1 cellular context compared by ENCODE assay signal in the genomic region with DNA sequence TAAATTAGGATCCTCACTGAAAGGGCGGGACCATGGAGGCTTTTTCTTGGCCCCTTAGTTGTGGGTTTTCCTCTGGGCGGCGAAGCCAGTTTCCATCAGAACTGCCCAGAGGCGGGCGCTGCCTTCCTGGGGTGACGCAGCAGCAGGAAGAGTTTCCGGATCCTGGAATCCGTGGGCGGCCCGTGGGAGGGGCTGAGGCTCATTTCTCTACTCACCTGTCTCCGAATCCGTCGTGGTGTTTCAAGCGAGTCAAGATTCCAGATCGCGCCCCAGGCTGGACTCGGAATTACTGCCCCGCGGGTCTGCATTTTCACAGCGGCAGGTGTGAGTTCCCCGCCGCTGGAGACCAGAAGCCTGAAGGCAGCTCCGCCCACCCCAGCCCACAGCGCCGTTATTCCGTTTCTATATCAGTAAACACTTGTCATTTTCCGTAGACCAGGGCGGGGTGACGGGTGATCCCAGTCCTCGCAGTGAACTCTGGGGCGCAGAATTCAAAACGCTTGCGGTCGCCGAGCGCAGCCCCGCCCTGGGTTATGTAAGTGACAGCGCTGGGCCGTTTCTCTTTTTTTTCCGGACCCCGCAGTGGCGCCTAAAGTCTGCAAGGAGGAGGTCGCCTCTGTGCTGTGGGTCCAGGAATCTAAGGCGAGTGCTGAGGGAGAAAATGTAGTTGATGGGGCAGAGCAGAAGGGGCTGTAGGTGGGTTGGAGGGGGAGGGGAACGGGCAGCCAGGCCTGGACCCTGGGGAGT.
TF ChIP-seq lines count a peak whose summit lies in the region.

No MANE protein-coding gene starts in this region.

TF ChIP-seq in HepG2, 621 proteins besides CTCF, POLR2A, EP300 and RAD21 (continued from another document and continues in another):
- TF ChIP-seq, protein P1, sequence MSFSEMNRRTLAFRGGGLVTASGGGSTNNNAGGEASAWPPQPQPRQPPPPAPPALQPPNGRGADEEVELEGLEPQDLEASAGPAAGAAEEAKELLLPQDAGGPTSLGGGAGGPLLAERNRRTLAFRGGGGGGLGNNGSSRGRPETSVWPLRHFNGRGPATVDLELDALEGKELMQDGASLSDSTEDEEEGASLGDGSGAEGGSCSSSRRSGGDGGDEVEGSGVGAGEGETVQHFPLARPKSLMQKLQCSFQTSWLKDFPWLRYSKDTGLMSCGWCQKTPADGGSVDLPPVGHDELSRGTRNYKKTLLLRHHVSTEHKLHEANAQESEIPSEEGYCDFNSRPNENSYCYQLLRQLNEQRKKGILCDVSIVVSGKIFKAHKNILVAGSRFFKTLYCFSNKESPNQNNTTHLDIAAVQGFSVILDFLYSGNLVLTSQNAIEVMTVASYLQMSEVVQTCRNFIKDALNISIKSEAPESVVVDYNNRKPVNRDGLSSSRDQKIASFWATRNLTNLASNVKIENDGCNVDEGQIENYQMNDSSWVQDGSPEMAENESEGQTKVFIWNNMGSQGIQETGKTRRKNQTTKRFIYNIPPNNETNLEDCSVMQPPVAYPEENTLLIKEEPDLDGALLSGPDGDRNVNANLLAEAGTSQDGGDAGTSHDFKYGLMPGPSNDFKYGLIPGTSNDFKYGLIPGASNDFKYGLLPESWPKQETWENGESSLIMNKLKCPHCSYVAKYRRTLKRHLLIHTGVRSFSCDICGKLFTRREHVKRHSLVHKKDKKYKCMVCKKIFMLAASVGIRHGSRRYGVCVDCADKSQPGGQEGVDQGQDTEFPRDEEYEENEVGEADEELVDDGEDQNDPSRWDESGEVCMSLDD (CRISPR knock-in tag; IDR thresholded peaks at IDR 0.05; ENCODE audit: borderline replicate concordance), result peak; percentile 61; the same call in 1 of the 2 replicates
- TF ChIP-seq ZNF672 (CRISPR knock-in tag; IDR thresholded peaks at IDR 0.05), result no peak
- no peak; the same call in 1 of the 2 replicates for TF ChIP-seq MIER2 (CRISPR knock-in tag; IDR thresholded peaks at IDR 0.05)
- no peak for TF ChIP-seq ZNF563 (CRISPR knock-in tag; IDR thresholded peaks at IDR 0.05)
- TF ChIP-seq KDM6A (CRISPR knock-in tag; IDR thresholded peaks at IDR 0.05; ENCODE audit: low read depth), result no peak
- no peak; the same call in 1 of the 2 replicates for TF ChIP-seq ZBTB3 (CRISPR knock-in tag; IDR thresholded peaks at IDR 0.05; ENCODE audit: borderline replicate concordance, low read depth)
- TF ChIP-seq, protein P2, sequence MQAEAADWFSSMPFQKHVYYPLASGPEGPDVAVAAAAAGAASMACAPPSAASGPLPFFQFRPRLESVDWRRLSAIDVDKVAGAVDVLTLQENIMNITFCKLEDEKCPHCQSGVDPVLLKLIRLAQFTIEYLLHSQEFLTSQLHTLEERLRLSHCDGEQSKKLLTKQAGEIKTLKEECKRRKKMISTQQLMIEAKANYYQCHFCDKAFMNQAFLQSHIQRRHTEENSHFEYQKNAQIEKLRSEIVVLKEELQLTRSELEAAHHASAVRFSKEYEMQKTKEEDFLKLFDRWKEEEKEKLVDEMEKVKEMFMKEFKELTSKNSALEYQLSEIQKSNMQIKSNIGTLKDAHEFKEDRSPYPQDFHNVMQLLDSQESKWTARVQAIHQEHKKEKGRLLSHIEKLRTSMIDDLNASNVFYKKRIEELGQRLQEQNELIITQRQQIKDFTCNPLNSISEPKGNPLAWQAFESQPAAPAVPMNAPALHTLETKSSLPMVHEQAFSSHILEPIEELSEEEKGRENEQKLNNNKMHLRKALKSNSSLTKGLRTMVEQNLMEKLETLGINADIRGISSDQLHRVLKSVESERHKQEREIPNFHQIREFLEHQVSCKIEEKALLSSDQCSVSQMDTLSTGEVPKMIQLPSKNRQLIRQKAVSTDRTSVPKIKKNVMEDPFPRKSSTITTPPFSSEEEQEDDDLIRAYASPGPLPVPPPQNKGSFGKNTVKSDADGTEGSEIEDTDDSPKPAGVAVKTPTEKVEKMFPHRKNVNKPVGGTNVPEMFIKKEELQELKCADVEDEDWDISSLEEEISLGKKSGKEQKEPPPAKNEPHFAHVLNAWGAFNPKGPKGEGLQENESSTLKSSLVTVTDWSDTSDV (CRISPR knock-in tag; IDR thresholded peaks at IDR 0.05), result no peak
- TF ChIP-seq, protein P3, sequence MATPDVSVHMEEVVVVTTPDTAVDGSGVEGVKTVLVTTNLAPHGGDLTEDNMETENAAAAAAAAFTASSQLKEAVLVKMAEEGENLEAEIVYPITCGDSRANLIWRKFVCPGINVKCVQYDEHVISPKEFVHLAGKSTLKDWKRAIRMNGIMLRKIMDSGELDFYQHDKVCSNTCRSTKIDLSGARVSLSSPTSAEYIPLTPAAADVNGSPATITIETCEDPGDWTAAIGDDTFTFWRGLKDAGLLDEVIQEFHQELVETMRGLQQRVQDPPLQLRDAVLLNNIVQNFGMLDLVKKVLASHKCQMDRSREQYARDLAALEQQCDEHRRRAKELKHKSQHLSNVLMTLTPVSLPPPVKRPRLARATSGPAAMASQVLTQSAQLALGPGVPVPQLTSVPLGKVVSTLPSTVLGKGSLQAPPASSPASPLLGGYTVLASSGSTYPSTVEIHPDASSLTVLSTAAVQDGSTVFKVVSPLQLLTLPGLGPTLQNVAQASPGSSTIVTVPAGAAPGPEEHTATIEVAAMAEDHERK (CRISPR knock-in tag; IDR thresholded peaks at IDR 0.05; ENCODE audit: low read depth), result peak; percentile 25; the same call in 1 of the 2 replicates
- TF ChIP-seq, protein P4, sequence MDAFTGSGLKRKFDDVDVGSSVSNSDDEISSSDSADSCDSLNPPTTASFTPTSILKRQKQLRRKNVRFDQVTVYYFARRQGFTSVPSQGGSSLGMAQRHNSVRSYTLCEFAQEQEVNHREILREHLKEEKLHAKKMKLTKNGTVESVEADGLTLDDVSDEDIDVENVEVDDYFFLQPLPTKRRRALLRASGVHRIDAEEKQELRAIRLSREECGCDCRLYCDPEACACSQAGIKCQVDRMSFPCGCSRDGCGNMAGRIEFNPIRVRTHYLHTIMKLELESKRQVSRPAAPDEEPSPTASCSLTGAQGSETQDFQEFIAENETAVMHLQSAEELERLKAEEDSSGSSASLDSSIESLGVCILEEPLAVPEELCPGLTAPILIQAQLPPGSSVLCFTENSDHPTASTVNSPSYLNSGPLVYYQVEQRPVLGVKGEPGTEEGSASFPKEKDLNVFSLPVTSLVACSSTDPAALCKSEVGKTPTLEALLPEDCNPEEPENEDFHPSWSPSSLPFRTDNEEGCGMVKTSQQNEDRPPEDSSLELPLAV (CRISPR knock-in tag; conservative IDR thresholded peaks at IDR 0.05; ENCODE audit: low read depth), result no peak
- TF ChIP-seq MBNL3 (CRISPR knock-in tag; conservative IDR thresholded peaks at IDR 0.05), result no peak
- peak; percentile 60 for TF ChIP-seq CREB1 (IDR thresholded peaks at IDR 0.05)
- TF ChIP-seq CREB1 (CRISPR knock-in tag; IDR thresholded peaks at IDR 0.05), result peak; percentile 79
- TF ChIP-seq KAT8 (CRISPR knock-in tag; IDR thresholded peaks at IDR 0.05), result peak; percentile 60; the same call in 1 of the 2 replicates
- TF ChIP-seq, protein P5, sequence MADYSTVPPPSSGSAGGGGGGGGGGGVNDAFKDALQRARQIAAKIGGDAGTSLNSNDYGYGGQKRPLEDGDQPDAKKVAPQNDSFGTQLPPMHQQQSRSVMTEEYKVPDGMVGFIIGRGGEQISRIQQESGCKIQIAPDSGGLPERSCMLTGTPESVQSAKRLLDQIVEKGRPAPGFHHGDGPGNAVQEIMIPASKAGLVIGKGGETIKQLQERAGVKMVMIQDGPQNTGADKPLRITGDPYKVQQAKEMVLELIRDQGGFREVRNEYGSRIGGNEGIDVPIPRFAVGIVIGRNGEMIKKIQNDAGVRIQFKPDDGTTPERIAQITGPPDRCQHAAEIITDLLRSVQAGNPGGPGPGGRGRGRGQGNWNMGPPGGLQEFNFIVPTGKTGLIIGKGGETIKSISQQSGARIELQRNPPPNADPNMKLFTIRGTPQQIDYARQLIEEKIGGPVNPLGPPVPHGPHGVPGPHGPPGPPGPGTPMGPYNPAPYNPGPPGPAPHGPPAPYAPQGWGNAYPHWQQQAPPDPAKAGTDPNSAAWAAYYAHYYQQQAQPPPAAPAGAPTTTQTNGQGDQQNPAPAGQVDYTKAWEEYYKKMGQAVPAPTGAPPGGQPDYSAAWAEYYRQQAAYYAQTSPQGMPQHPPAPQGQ (CRISPR knock-in tag; IDR thresholded peaks at IDR 0.05; ENCODE audit: borderline replicate concordance), result no peak
- TF ChIP-seq ZFP1 (CRISPR knock-in tag; IDR thresholded peaks at IDR 0.05), result no peak
- TF ChIP-seq, protein P6, sequence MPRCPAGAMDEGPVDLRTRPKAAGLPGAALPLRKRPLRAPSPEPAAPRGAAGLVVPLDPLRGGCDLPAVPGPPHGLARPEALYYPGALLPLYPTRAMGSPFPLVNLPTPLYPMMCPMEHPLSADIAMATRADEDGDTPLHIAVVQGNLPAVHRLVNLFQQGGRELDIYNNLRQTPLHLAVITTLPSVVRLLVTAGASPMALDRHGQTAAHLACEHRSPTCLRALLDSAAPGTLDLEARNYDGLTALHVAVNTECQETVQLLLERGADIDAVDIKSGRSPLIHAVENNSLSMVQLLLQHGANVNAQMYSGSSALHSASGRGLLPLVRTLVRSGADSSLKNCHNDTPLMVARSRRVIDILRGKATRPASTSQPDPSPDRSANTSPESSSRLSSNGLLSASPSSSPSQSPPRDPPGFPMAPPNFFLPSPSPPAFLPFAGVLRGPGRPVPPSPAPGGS (CRISPR knock-in tag; IDR thresholded peaks at IDR 0.05), result no peak
- TF ChIP-seq, protein P7, sequence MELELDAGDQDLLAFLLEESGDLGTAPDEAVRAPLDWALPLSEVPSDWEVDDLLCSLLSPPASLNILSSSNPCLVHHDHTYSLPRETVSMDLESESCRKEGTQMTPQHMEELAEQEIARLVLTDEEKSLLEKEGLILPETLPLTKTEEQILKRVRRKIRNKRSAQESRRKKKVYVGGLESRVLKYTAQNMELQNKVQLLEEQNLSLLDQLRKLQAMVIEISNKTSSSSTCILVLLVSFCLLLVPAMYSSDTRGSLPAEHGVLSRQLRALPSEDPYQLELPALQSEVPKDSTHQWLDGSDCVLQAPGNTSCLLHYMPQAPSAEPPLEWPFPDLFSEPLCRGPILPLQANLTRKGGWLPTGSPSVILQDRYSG (CRISPR knock-in tag; IDR thresholded peaks at IDR 0.05), result no peak
- TF ChIP-seq, protein P8, sequence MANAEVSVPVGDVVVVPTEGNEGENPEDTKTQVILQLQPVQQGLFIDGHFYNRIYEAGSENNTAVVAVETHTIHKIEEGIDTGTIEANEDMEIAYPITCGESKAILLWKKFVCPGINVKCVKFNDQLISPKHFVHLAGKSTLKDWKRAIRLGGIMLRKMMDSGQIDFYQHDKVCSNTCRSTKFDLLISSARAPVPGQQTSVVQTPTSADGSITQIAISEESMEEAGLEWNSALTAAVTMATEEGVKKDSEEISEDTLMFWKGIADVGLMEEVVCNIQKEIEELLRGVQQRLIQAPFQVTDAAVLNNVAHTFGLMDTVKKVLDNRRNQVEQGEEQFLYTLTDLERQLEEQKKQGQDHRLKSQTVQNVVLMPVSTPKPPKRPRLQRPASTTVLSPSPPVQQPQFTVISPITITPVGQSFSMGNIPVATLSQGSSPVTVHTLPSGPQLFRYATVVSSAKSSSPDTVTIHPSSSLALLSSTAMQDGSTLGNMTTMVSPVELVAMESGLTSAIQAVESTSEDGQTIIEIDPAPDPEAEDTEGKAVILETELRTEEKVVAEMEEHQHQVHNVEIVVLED (CRISPR knock-in tag; IDR thresholded peaks at IDR 0.05; ENCODE audit: borderline replicate concordance), result peak; percentile 56
- TF ChIP-seq ZNF839 (CRISPR knock-in tag; IDR thresholded peaks at IDR 0.05; ENCODE audit: borderline replicate concordance), result no peak
- TF ChIP-seq SMARCE1 (IDR thresholded peaks at IDR 0.05; ENCODE audit: borderline replicate concordance), result no peak
- no peak; the same call in 1 of the 2 replicates for TF ChIP-seq REPIN1 (CRISPR knock-in tag; IDR thresholded peaks at IDR 0.05; ENCODE audit: borderline replicate concordance, low read depth)
- TF ChIP-seq, protein P9, sequence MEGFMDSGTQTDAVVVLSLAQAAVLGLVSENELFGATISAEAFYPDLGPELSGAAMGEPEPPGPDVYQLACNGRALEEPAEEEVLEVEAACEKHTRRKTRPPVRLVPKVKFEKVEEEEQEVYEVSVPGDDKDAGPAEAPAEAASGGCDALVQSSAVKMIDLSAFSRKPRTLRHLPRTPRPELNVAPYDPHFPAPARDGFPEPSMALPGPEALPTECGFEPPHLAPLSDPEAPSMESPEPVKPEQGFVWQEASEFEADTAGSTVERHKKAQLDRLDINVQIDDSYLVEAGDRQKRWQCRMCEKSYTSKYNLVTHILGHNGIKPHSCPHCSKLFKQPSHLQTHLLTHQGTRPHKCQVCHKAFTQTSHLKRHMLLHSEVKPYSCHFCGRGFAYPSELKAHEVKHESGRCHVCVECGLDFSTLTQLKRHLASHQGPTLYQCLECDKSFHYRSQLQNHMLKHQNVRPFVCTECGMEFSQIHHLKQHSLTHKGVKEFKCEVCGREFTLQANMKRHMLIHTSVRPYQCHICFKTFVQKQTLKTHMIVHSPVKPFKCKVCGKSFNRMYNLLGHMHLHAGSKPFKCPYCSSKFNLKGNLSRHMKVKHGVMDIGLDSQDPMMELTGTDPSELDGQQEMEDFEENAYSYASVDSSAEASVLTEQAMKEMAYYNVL (CRISPR knock-in tag; IDR thresholded peaks at IDR 0.05; ENCODE audit: borderline replicate concordance), result no peak; the same call in 1 of the 2 replicates
- no peak for TF ChIP-seq ZNF24 (IDR thresholded peaks at IDR 0.05)
- TF ChIP-seq ZKSCAN5 (CRISPR knock-in tag; IDR thresholded peaks at IDR 0.05), result no peak
- TF ChIP-seq ZNF138 (CRISPR knock-in tag; IDR thresholded peaks at IDR 0.05; ENCODE audit: low read depth), result peak; percentile 55; the same call in 1 of the 2 replicates
- 0 out of 2 replicates have a peak, but pooled peaks have one; percentile 15 for TF ChIP-seq PRMT3 (CRISPR knock-in tag; IDR thresholded peaks at IDR 0.05; ENCODE audit: borderline replicate concordance, low read depth)
- TF ChIP-seq, protein P10, sequence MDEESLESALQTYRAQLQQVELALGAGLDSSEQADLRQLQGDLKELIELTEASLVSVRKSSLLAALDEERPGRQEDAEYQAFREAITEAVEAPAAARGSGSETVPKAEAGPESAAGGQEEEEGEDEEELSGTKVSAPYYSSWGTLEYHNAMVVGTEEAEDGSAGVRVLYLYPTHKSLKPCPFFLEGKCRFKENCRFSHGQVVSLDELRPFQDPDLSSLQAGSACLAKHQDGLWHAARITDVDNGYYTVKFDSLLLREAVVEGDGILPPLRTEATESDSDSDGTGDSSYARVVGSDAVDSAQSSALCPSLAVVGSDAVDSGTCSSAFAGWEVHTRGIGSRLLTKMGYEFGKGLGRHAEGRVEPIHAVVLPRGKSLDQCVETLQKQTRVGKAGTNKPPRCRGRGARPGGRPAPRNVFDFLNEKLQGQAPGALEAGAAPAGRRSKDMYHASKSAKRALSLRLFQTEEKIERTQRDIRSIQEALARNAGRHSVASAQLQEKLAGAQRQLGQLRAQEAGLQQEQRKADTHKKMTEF (CRISPR knock-in tag; IDR thresholded peaks at IDR 0.05), result peak; percentile 63
- no peak for TF ChIP-seq CHCHD3 (CRISPR knock-in tag; IDR thresholded peaks at IDR 0.05)
- TF ChIP-seq ZBTB42 (CRISPR knock-in tag; IDR thresholded peaks at IDR 0.05), result 0 out of 2 replicates have a peak, but pooled peaks have one; percentile 33
- peak; percentile 33; the same call in 1 of the 2 replicates for TF ChIP-seq ERF (CRISPR knock-in tag; IDR thresholded peaks at IDR 0.05)
